Comparison of ENCODE assay signal across 8 cellular contexts in the genomic region with DNA sequence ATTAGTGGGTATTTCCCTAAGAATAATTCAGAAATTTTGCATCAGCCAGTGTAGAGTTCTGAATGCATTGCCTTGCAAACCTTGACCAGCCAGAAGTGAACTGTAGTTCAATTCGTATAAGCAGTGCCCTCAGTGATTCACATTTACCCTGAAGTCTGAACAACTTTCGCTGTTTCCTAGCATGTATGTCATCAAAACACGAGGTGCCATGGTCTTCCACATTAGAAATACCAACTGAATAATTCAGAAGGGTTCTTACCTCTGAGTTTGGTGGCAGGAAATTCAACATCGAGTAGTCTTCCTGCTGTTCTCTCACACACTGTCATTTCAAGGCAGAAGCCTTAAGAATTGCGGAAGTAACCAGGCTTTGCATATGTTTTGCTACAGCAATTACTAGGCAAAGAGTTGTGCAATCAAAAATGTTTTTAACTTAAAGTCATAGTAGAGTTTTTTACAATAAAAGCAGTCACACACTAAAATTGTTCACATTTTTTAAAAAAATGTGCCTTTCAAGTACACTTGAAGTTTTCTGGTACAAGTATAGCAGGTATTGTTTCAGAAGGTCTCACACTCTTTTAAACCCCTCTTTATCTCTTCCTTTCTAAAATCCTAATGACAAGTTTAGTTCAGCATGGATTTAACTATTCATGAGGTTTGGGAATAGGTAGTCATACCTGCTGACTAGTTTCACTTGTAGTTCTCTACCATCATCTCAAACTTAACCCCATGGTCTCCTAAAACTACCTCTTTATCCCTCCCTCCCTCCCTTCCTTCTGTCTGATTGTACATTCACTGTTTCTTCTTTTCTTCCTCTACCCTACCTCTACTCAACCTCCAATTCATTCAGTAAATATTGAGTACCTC.
DNase-seq lines count a peak whose midpoint lies in the region; ATAC-seq and TF ChIP-seq lines count a peak whose summit lies in the region.

No MANE protein-coding gene starts in this region.

- H3K36me3 ChIP-seq in adipocyte (ENCODE audit: control insufficient read depth, insufficient read depth, low read length, severe bottlenecking) (peaks cover 75% of the 10 kb centered on the region), vagina (peaks cover 0 to 18% of the 10 kb centered on the region in 2 donors)

- peak overlapping the region; percentile 26 for H3K4me3 ChIP-seq in adipocyte (ENCODE audit: low read length)
- H3K4me3 ChIP-seq in skeletal muscle cell (ENCODE audit: low read depth, low read length): no peak overlapping the region
- H3K4me3 ChIP-seq in vagina: no peak overlapping the region

- intact Hi-C loops in vagina (cut with DNase I): no loop called here

- H3K9ac ChIP-seq in adipocyte (ENCODE audit: low read length): peak overlapping the region; percentile 3

- ATAC-seq in GM19438 (IDR thresholded peaks at IDR 0.05; ENCODE audit: low read depth, unreplicated experiment): peak; percentile 93
- ATAC-seq in HG03439 (IDR thresholded peaks at IDR 0.05; ENCODE audit: unreplicated experiment): peak; percentile 99

- DNase-seq in GDM1 (lab: John Stamatoyannopoulos, UW) (peak; percentile 76), adipocyte (ENCODE audit: low read depth) (peak; percentile 85), skeletal muscle cell (ENCODE audit: low read depth) (peak; percentile 17), vagina (ENCODE audit: extremely low spot score in 2 of 2) (no peak), NCI-H345 treated with DMSO at 0.1 percent for 48 hours (lab: John Stamatoyannopoulos, UW; ENCODE audit: unreplicated experiment) (no peak), NCI-H82 treated with DMSO at 0.1 percent for 48 hours (lab: John Stamatoyannopoulos, UW; ENCODE audit: unreplicated experiment) (no peak)

- no peak overlapping the region for H3K27ac ChIP-seq in vagina

- peaks cover 6% of the 10 kb centered on the region for H3K4me1 ChIP-seq in adipocyte (ENCODE audit: control insufficient read depth, insufficient read depth, low read length)
- H3K4me1 ChIP-seq in vagina: no peaks in the 10 kb centered on the region

- TF ChIP-seq POLR2A in vagina (IDR thresholded peaks at IDR 0.05): no peak

- H3K27me3 ChIP-seq in adipocyte (replicated peaks; ENCODE audit: control insufficient read depth, insufficient read depth, low read length) (no peaks in the 10 kb centered on the region), vagina (no peaks in the 10 kb centered on the region)

- TF ChIP-seq CTCF in vagina (IDR thresholded peaks at IDR 0.05): no peak

- no peaks in the 10 kb centered on the region for H3K9me3 ChIP-seq in adipocyte (ENCODE audit: control insufficient read depth, low read length)
- no peaks in the 10 kb centered on the region for H3K9me3 ChIP-seq in vagina

Comparison
In these comparisons a context has a peak if more than half of its experiments do, and no peak if none do; other contexts are left out.
1. DNase-seq: peak in GDM1 (single experiment), adipocyte (single experiment) and skeletal muscle cell (single experiment); none in vagina (0 of 2), NCI-H345 treated with DMSO at 0.1 percent for 48 hours (single experiment) and NCI-H82 treated with DMSO at 0.1 percent for 48 hours (single experiment).